In genomic region chr1:100538935-100539835, GRCh38 we compare ENCODE assay signal across 8 cellular contexts. TPM values are rescaled to one million over a fixed set of nuclear protein-coding genes. Genes with fewer than 3 reads are reported as not detected.
DNase-seq lines count a peak whose midpoint lies in the region; ATAC-seq and TF ChIP-seq lines count a peak whose summit lies in the region.

No MANE protein-coding gene starts in this region.

- no peaks in the 10 kb centered on the region for H3K9me3 Mint-ChIP-seq in activated naive CD4-positive, alpha-beta T cell treated with anti-CD3 and anti-CD28 coated beads for 36 hours
- no peaks in the 10 kb centered on the region for H3K9me3 Mint-ChIP-seq in progenitor cell of endocrine pancreas (ENCODE audit: low read depth)

- H3K27me3 Mint-ChIP-seq in activated naive CD4-positive, alpha-beta T cell treated with anti-CD3 and anti-CD28 coated beads for 36 hours (ENCODE audit: low read depth), result peaks cover 39% of the 10 kb centered on the region
- peaks cover 72% of the 10 kb centered on the region for H3K27me3 Mint-ChIP-seq in progenitor cell of endocrine pancreas

- intact Hi-C loops in activated naive CD4-positive, alpha-beta T cell treated with anti-CD3 and anti-CD28 coated beads for 36 hours (cut with micrococcal nuclease), result loop anchor here (1.0 to 5.0 kb wide), 2 partner anchors 76 to 272 kb away; partner anchors contain the start of gene RTCA
- intact Hi-C loops in left cardiac atrium (cut with DNase I), result no loop called here

- TF ChIP-seq CTCF in GM10266 (IDR thresholded peaks at IDR 0.05; ENCODE audit: control insufficient read depth, insufficient read depth, low read depth, missing control alignments) (peak; percentile 7), progenitor cell of endocrine pancreas (IDR thresholded peaks at IDR 0.05; ENCODE audit: unreplicated experiment) (peak; percentile 36)

- ATAC-seq in left cardiac atrium, result peak; percentile 76 to 78
- no peak for ATAC-seq in GM21619 (IDR thresholded peaks at IDR 0.05; ENCODE audit: unreplicated experiment)
- ATAC-seq in HG03439 (IDR thresholded peaks at IDR 0.05; ENCODE audit: unreplicated experiment), result no peak

- no peak overlapping the region for H3K27ac Mint-ChIP-seq in activated naive CD4-positive, alpha-beta T cell treated with anti-CD3 and anti-CD28 coated beads for 36 hours
- no peak overlapping the region for H3K27ac Mint-ChIP-seq in progenitor cell of endocrine pancreas

- peak; percentile 51 for DNase-seq in GM10266 (ENCODE audit: extremely low spot score)
- DNase-seq in NCI-H1105 treated with DMSO at 0.1 percent for 48 hours (lab: John Stamatoyannopoulos, UW), result peak; percentile 37
- DNase-seq in activated naive CD4-positive, alpha-beta T cell treated with anti-CD3 and anti-CD28 coated beads for 36 hours, result peak; percentile 49
- DNase-seq in left cardiac atrium, result peak; percentile 29
- peak; percentile 15 for DNase-seq in progenitor cell of endocrine pancreas (ENCODE audit: low spot score, unreplicated experiment)
- no peak for DNase-seq in DMS153 treated with DMSO at 0.1 percent for 48 hours (lab: John Stamatoyannopoulos, UW; ENCODE audit: unreplicated experiment)

- H3K4me3 Mint-ChIP-seq in activated naive CD4-positive, alpha-beta T cell treated with anti-CD3 and anti-CD28 coated beads for 36 hours, result peak overlapping the region; percentile 62
- H3K4me3 Mint-ChIP-seq in progenitor cell of endocrine pancreas (ENCODE audit: low read depth), result peak overlapping the region; percentile 50

- CTCF ChIA-PET in activated naive CD4-positive, alpha-beta T cell treated with anti-CD3 and anti-CD28 coated beads for 36 hours (lab: Charles Lee), result interaction anchor here (0.8 kb wide), 1 partner anchor 78 kb away, joined by 3 read pairs; no protein-coding TSS in a partner anchor

- peaks cover 2% of the 10 kb centered on the region for H3K4me1 Mint-ChIP-seq in activated naive CD4-positive, alpha-beta T cell treated with anti-CD3 and anti-CD28 coated beads for 36 hours (ENCODE audit: low read depth)
- H3K4me1 Mint-ChIP-seq in progenitor cell of endocrine pancreas (ENCODE audit: low read depth), result peaks cover 2% of the 10 kb centered on the region

- no peaks in the 10 kb centered on the region for H3K36me3 Mint-ChIP-seq in activated naive CD4-positive, alpha-beta T cell treated with anti-CD3 and anti-CD28 coated beads for 36 hours (ENCODE audit: low read depth)
- no peaks in the 10 kb centered on the region for H3K36me3 Mint-ChIP-seq in progenitor cell of endocrine pancreas (ENCODE audit: insufficient read depth)

RNA-seq across cellular contexts. Expression of gene GPR88, which starts 1.2 kb away (rescaled TPM):
- total RNA-seq in activated naive CD4-positive, alpha-beta T cell treated with anti-CD3 and anti-CD28 coated beads for 36 hours, result not detected
- total RNA-seq in left cardiac atrium, result under 1 TPM; 0.09 to 0.10 TPM
- not detected in 2 replicates for total RNA-seq in progenitor cell of endocrine pancreas

Comparison
In these comparisons a context has a peak if more than half of its experiments do, and no peak if none do; other contexts are left out.
1. ATAC-seq: peak in left cardiac atrium (2 of 2); none in GM21619 (single experiment) and HG03439 (single experiment).